In the genomic region with DNA sequence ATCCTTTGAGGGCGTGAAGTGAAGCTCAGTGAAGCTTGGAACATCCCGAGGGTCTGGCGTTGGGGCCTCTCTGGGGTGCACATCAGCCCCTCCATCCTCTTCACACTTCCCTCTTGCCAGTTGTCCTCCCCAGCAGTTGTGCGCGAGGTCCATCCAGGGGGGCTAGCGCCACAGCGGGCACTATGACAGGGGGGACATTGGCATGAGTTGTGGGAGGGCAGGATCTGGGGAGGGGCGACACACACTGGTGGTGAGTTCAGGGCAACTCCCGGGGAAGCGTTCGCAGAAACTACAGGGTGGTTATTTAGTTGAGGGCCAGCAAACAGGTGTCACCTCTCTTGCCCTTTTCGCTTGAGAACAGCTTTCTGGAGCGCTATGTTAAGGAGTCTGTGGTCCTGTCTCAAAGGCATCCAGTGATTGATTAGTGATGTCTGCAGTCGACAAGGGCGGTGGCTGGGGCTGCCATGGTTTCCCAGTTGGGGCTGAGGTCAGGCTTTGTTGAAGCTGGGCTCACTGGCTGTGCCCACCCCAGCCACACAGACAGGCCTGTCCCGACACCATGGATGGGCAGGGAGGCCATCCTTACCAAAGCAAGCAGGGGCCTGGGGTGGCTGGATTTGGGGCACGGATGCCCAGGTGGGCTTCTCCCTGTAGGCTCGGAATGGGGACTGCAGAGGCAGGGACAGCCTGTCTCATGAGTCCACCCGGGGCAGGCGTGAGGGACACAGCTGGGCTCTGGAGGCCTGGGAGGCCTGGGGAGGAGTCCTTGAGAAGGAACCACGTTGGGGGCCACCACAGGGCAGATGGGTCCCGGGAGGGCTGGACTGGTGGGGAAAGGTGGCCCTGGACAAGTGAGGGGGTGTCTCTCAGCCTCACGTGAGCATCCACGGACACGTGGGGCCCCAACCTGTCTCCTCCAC, we compare ENCODE assay signal across 34 cellular contexts. TPM values are rescaled to one million over a fixed set of nuclear protein-coding genes. Genes with fewer than 3 reads are reported as not detected.
A peak's percentile ranks its signal among the peaks of the same experiment; 100 is the strongest.
DNase-seq lines count a peak whose midpoint lies in the region; ATAC-seq, FAIRE-seq and TF ChIP-seq lines count a peak whose summit lies in the region.
"Had no signal": no experiment of that assay in that cellular context is flagged by ENCODE, and none has a peak within 500 bp of the region (broad histone marks: within the 10 kb centered on the region; RNA-seq: fewer than 3 reads in every experiment).

No MANE protein-coding gene starts in this region.

- H3K27me3 ChIP-seq in right lobe of liver (no peaks in the 10 kb centered on the region), HepG2 (ENCODE audit: control insufficient read depth in 1 of 2, insufficient read depth in 2 of 2, low read length in 2 of 2) (peaks cover 28 to 89% of the 10 kb centered on the region in 2 experiments), lower lobe of right lung (ENCODE audit: low read depth) (peaks cover 82% of the 10 kb centered on the region)
- H3K27me3 ChIP-seq: cardiac muscle cell, SJCRH30 had no signal

- peaks cover 0 to 5% (median 0%) of the 10 kb centered on the region in 4 donors for H3K4me1 ChIP-seq in right lobe of liver
- no peaks in the 10 kb centered on the region for H3K4me1 ChIP-seq in HepG2 (ENCODE audit: insufficient read depth, low read length)
- H3K4me1 ChIP-seq in lower lobe of right lung = peaks cover 9% of the 10 kb centered on the region
- H3K4me1 ChIP-seq: SJCRH30 had no signal

- TF ChIP-seq CTCF in right lobe of liver (IDR thresholded peaks at IDR 0.05) (no peak), HepG2 (CRISPR knock-in tag; IDR thresholded peaks at IDR 0.05) (no peak), lower lobe of right lung (IDR thresholded peaks at IDR 0.05) (no peak)

- no peaks in the 10 kb centered on the region for H3K36me3 ChIP-seq in right lobe of liver
- no peaks in the 10 kb centered on the region for H3K36me3 ChIP-seq in HepG2 (replicated peaks in 1 of 2; ENCODE audit: control insufficient read depth in 1 of 2, insufficient read depth in 2 of 2, low read length in 2 of 2)
- no peaks in the 10 kb centered on the region for H3K36me3 ChIP-seq in SK-N-MC (ENCODE audit: insufficient read depth, low read length)
- H3K36me3 ChIP-seq in lower lobe of right lung = no peaks in the 10 kb centered on the region
- H3K36me3 ChIP-seq: cardiac muscle cell, SJCRH30, thoracic aorta, uterus had no signal

- intact Hi-C loops in right lobe of liver (cut with DNase I) = no loop called here
- intact Hi-C loops in HepG2 (cut with micrococcal nuclease; ENCODE audit: unreplicated experiment) = no loop called here
- intact Hi-C loops in lower lobe of right lung (cut with DNase I) = no loop called here

- H4K20me1 ChIP-seq in HepG2 (ENCODE audit: insufficient read depth, low read length) = no peaks in the 10 kb centered on the region

- FAIRE-seq in HepG2 (lab: Jason Lieb, UNC) = no peak
- FAIRE-seq: astrocyte, small intestine, TTC549 had no signal

- H3K4me3 ChIP-seq in right lobe of liver (no peak overlapping the region), HepG2 (replicated peaks in 1 of 3; ENCODE audit: insufficient read depth in 1 of 3, low read depth in 2 of 3, low read length in 3 of 3) (no peak overlapping the region), SK-N-MC (no peak overlapping the region), lower lobe of right lung (no peak overlapping the region)
- H3K4me3 ChIP-seq: cardiac muscle cell, SJCRH30, uterus had no signal

- H3K9me3 ChIP-seq in right lobe of liver (no peaks in the 10 kb centered on the region), HepG2 (ENCODE audit: low read length) (no peaks in the 10 kb centered on the region), SK-N-MC (ENCODE audit: low read depth, low read length) (no peaks in the 10 kb centered on the region), lower lobe of right lung (no peaks in the 10 kb centered on the region)
- H3K9me3 ChIP-seq: SJCRH30, thoracic aorta, uterus had no signal

- H3K4me2 ChIP-seq in HepG2 (ENCODE audit: low read depth, low read length) = no peak overlapping the region

- ATAC-seq in right lobe of liver (no peak), HepG2 (no peak), lower lobe of right lung (no peak), HG03108 (IDR thresholded peaks at IDR 0.05; ENCODE audit: unreplicated experiment) (no peak), GM19455 (IDR thresholded peaks at IDR 0.05; ENCODE audit: unreplicated experiment) (no peak), GM21423 (IDR thresholded peaks at IDR 0.05; ENCODE audit: unreplicated experiment) (no peak), HG02763 (IDR thresholded peaks at IDR 0.05; ENCODE audit: unreplicated experiment) (no peak)

- H3K9ac ChIP-seq in HepG2 (ENCODE audit: insufficient read depth, low read depth, low read length) (no peak overlapping the region), SK-N-MC (ENCODE audit: insufficient read length) (peak overlapping the region; percentile 74)

- H3K27ac ChIP-seq in right lobe of liver (no peak overlapping the region), HepG2 (ENCODE audit: extremely low read length, insufficient read depth, low read length) (no peak overlapping the region), SK-N-MC (peak overlapping the region; percentile 94), lower lobe of right lung (no peak overlapping the region)
- H3K27ac ChIP-seq: cardiac muscle cell, SJCRH30, thoracic aorta, uterus had no signal

- 89% methylated on average over 5 of the region's 25 CpGs for WGBS in right lobe of liver (ENCODE audit: insufficient coverage, low coverage, low lambda C conversion rate, missing lambda C conversion rate)
- 19% methylated on average over 6 of the region's 25 CpGs for WGBS in HepG2 (ENCODE audit: low lambda C conversion rate)

- CTCF ChIA-PET in HepG2 (lab: Yijun Ruan, JAX; ENCODE audit: low intra/inter-chr PET ratio, low total read pairs) = no interaction called here

- no peak overlapping the region for H2AFZ ChIP-seq in HepG2 (ENCODE audit: low read length)

- no peak for TF ChIP-seq RAD21 in HepG2 (CRISPR knock-in tag; IDR thresholded peaks at IDR 0.05)

- no peak for TF ChIP-seq EP300 in HepG2 (IDR thresholded peaks at IDR 0.05; ENCODE audit: low read depth in 2 of 2, low read length in 2 of 2)
- TF ChIP-seq EP300 in HepG2 (CRISPR knock-in tag; IDR thresholded peaks at IDR 0.05; ENCODE audit: borderline replicate concordance) = no peak

- in situ Hi-C loops in HepG2 (cut with HindIII; ENCODE audit: extremely low pct_ligation_motif_present, low pct_unique_long_range_greater_than_20kb) = no loop called here

- H3K79me2 ChIP-seq in HepG2 (ENCODE audit: insufficient read depth, low read length) = no peaks in the 10 kb centered on the region

- POLR2A ChIA-PET in HepG2 (lab: Yijun Ruan, JAX) = no interaction called here

- DNase-seq in right lobe of liver (peak in 2 of 3 donors; percentile 7 to 41), HepG2 (ENCODE audit: low spot score) (no peak), SK-N-MC (ENCODE audit: low read depth, low spot score) (no peak), lower lobe of right lung (peak; percentile 35)
- DNase-seq: ACHN; activated CD4-positive, alpha-beta T cell treated with anti-CD3 and anti-CD28 coated beads, Interleukin-2, amount 50 U/mL, for 1 hour; activated CD4-positive, CD25-positive, alpha-beta regulatory T cell; activated gamma-delta T cell treated with Interleukin-2 at 50 U/mL for 16 hours; activated T-cell treated with anti-CD3 and anti-CD28 coated beads, Interleukin-2, amount 50 U/mL, for 1 hour; cortex of kidney; DMS79 treated with DMSO at 0.1 percent for 48 hours; effector memory CD4-positive, alpha-beta T cell; GDM1; midbrain; naive B cell; NCI-H1048; NCI-H446 treated with DMSO at 0.1 percent for 48 hours; NCI-H774; SJCRH30; small intestine; stimulated activated naive CD4-positive, alpha-beta T cell treated with Interleukin-2 at 50 U/mL for 16 hours; uterus had no signal

- TF ChIP-seq POLR2A in right lobe of liver (IDR thresholded peaks at IDR 0.05) (no peak), HepG2 (IDR thresholded peaks at IDR 0.05; ENCODE audit: insufficient read depth in 1 of 2, low read depth in 2 of 2, low read length in 2 of 2) (no peak)

- BruUV-seq in HepG2 (replicated peaks; lab: Mats Ljungman, UMichigan) = no TSS peak

TF ChIP-seq in HepG2, 621 proteins besides CTCF, POLR2A, EP300 and RAD21 (continues in another document):
- no peak for TF ChIP-seq ZNF780A (CRISPR knock-in tag; IDR thresholded peaks at IDR 0.05)
- TF ChIP-seq, protein P1, sequence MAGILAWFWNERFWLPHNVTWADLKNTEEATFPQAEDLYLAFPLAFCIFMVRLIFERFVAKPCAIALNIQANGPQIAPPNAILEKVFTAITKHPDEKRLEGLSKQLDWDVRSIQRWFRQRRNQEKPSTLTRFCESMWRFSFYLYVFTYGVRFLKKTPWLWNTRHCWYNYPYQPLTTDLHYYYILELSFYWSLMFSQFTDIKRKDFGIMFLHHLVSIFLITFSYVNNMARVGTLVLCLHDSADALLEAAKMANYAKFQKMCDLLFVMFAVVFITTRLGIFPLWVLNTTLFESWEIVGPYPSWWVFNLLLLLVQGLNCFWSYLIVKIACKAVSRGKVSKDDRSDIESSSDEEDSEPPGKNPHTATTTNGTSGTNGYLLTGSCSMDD (CRISPR knock-in tag; IDR thresholded peaks at IDR 0.05) = no peak

RNA-seq across cellular contexts. Expression of a gene that starts 59.4 kb away (rescaled TPM):
- total RNA-seq in right lobe of liver (not detected), HepG2 (2016; rRNA removed; fragmentation: Illumina TruSeq; extraction: Trizol) (not detected in 2 replicates), lower lobe of right lung (not detected)
- total RNA-seq in HepG2 (2016; cell fraction: cytosol; rRNA removed; fragmentation: Illumina TruSeq; extraction: Trizol; ENCODE audit: low read depth) = not detected in 2 replicates
- total RNA-seq in HepG2 (2016; cell fraction: insoluble cytoplasmic fraction; rRNA removed; fragmentation: Illumina TruSeq; extraction: Trizol) = not detected in 2 replicates
- not detected in 2 replicates for total RNA-seq in HepG2 (2016; cell fraction: membrane; rRNA removed; fragmentation: Illumina TruSeq; extraction: Trizol)
- not detected in 2 replicates for total RNA-seq in HepG2 (2016; cell fraction: nucleus; rRNA removed; fragmentation: Illumina TruSeq; extraction: Trizol)
- not detected in 2 replicates for polyA plus RNA-seq in HepG2 (2011; rRNA removed)
- polyA plus RNA-seq in HepG2 (2011; cell fraction: cytosol; rRNA removed) = not detected in 2 replicates
- not detected in 2 replicates for polyA plus RNA-seq in HepG2 (2011; cell fraction: nucleus; rRNA removed)
- not detected in 2 replicates for polyA plus RNA-seq in HepG2 (2012)
- not detected in 2 replicates for polyA plus RNA-seq in HepG2 (2016; cell fraction: cytosol; fragmentation: Illumina TruSeq; extraction: Trizol; ENCODE audit: low read depth)
- not detected in 2 replicates for polyA plus RNA-seq in HepG2 (2016; cell fraction: insoluble cytoplasmic fraction; fragmentation: Illumina TruSeq; extraction: Trizol; ENCODE audit: low read depth)
- not detected in 2 replicates for polyA plus RNA-seq in HepG2 (2016; cell fraction: membrane; fragmentation: Illumina TruSeq; extraction: Trizol; ENCODE audit: low read depth)
- polyA plus RNA-seq in HepG2 (2016; cell fraction: nucleus; fragmentation: Illumina TruSeq; extraction: Trizol; ENCODE audit: insufficient read depth, low read depth) = not detected in 2 replicates
- not detected in 2 replicates for polyA minus RNA-seq in HepG2 (2011; rRNA and poly(A)+ RNA removed; ENCODE audit: low replicate concordance)
- polyA minus RNA-seq in HepG2 (2011; cell fraction: cytosol; rRNA and poly(A)+ RNA removed) = not detected in 2 replicates
- not detected in 2 replicates for polyA minus RNA-seq in HepG2 (2011; cell fraction: nucleus; rRNA and poly(A)+ RNA removed)
- total RNA-seq: astrocyte, liver, osteocyte, renal cortical epithelial cell, thoracic aorta, uterus had no signal
- polyA plus RNA-seq: BJ, liver, small intestine had no signal

Comparison
In these comparisons a context has a peak if more than half of its experiments do, and no peak if none do; other contexts are left out.
1. DNase-seq: peak in right lobe of liver (2 of 3) and lower lobe of right lung (single experiment); none in HepG2 (single experiment) and SK-N-MC (single experiment).